In the genomic region with DNA sequence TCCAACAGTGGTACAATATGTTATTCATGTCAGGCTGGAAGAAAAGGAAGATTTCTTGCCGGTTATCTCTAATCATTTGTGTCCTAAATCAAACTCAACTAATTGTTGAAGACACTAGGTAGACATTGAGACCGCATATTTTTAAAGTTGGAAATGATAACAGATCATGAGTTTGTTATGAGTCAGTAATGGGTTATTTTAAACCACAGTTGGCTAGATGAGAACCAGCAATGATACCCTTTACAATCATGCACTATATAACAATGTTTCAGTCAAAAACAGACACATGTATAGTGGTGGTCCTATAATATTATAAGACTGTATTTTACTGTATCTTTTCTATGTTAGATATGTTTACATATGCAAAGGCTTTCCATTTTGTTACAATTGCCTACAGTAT, we compare ENCODE assay signal across 1 cellular context.
TF ChIP-seq lines count a peak whose summit lies in the region.

No MANE protein-coding gene starts in this region.

TF ChIP-seq in GM23338, 12 proteins besides CTCF, POLR2A, EP300 and RAD21:
- TF ChIP-seq, protein P1, sequence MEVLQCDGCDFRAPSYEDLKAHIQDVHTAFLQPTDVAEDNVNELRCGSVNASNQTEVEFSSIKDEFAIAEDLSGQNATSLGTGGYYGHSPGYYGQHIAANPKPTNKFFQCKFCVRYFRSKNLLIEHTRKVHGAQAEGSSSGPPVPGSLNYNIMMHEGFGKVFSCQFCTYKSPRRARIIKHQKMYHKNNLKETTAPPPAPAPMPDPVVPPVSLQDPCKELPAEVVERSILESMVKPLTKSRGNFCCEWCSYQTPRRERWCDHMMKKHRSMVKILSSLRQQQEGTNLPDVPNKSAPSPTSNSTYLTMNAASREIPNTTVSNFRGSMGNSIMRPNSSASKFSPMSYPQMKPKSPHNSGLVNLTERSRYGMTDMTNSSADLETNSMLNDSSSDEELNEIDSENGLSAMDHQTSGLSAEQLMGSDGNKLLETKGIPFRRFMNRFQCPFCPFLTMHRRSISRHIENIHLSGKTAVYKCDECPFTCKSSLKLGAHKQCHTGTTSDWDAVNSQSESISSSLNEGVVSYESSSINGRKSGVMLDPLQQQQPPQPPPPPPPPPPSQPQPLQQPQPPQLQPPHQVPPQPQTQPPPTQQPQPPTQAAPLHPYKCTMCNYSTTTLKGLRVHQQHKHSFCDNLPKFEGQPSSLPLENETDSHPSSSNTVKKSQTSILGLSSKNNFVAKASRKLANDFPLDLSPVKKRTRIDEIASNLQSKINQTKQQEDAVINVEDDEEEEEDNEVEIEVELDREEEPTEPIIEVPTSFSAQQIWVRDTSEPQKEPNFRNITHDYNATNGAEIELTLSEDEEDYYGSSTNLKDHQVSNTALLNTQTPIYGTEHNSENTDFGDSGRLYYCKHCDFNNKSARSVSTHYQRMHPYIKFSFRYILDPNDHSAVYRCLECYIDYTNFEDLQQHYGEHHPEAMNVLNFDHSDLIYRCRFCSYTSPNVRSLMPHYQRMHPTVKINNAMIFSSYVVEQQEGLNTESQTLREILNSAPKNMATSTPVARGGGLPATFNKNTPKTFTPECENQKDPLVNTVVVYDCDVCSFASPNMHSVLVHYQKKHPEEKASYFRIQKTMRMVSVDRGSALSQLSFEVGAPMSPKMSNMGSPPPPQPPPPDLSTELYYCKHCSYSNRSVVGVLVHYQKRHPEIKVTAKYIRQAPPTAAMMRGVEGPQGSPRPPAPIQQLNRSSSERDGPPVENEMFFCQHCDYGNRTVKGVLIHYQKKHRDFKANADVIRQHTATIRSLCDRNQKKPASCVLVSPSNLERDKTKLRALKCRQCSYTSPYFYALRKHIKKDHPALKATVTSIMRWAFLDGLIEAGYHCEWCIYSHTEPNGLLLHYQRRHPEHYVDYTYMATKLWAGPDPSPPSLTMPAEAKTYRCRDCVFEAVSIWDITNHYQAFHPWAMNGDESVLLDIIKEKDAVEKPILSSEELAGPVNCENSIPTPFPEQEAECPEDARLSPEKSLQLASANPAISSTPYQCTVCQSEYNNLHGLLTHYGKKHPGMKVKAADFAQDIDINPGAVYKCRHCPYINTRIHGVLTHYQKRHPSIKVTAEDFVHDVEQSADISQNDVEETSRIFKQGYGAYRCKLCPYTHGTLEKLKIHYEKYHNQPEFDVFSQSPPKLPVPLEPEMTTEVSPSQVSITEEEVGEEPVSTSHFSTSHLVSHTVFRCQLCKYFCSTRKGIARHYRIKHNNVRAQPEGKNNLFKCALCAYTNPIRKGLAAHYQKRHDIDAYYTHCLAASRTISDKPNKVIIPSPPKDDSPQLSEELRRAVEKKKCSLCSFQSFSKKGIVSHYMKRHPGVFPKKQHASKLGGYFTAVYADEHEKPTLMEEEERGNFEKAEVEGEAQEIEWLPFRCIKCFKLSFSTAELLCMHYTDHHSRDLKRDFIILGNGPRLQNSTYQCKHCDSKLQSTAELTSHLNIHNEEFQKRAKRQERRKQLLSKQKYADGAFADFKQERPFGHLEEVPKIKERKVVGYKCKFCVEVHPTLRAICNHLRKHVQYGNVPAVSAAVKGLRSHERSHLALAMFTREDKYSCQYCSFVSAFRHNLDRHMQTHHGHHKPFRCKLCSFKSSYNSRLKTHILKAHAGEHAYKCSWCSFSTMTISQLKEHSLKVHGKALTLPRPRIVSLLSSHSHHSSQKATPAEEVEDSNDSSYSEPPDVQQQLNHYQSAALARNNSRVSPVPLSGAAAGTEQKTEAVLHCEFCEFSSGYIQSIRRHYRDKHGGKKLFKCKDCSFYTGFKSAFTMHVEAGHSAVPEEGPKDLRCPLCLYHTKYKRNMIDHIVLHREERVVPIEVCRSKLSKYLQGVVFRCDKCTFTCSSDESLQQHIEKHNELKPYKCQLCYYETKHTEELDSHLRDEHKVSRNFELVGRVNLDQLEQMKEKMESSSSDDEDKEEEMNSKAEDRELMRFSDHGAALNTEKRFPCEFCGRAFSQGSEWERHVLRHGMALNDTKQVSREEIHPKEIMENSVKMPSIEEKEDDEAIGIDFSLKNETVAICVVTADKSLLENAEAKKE (CRISPR knock-in tag; IDR thresholded peaks at IDR 0.05), result no peak
- TF ChIP-seq, protein P2, sequence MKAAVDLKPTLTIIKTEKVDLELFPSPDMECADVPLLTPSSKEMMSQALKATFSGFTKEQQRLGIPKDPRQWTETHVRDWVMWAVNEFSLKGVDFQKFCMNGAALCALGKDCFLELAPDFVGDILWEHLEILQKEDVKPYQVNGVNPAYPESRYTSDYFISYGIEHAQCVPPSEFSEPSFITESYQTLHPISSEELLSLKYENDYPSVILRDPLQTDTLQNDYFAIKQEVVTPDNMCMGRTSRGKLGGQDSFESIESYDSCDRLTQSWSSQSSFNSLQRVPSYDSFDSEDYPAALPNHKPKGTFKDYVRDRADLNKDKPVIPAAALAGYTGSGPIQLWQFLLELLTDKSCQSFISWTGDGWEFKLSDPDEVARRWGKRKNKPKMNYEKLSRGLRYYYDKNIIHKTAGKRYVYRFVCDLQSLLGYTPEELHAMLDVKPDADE (IDR thresholded peaks at IDR 0.05), result no peak
- TF ChIP-seq STAT1 (IDR thresholded peaks at IDR 0.05; ENCODE audit: unreplicated experiment), result no peak
- TF ChIP-seq POLR2AphosphoS5 (IDR thresholded peaks at IDR 0.05; ENCODE audit: low read depth), result no peak
- TF ChIP-seq, protein P3, sequence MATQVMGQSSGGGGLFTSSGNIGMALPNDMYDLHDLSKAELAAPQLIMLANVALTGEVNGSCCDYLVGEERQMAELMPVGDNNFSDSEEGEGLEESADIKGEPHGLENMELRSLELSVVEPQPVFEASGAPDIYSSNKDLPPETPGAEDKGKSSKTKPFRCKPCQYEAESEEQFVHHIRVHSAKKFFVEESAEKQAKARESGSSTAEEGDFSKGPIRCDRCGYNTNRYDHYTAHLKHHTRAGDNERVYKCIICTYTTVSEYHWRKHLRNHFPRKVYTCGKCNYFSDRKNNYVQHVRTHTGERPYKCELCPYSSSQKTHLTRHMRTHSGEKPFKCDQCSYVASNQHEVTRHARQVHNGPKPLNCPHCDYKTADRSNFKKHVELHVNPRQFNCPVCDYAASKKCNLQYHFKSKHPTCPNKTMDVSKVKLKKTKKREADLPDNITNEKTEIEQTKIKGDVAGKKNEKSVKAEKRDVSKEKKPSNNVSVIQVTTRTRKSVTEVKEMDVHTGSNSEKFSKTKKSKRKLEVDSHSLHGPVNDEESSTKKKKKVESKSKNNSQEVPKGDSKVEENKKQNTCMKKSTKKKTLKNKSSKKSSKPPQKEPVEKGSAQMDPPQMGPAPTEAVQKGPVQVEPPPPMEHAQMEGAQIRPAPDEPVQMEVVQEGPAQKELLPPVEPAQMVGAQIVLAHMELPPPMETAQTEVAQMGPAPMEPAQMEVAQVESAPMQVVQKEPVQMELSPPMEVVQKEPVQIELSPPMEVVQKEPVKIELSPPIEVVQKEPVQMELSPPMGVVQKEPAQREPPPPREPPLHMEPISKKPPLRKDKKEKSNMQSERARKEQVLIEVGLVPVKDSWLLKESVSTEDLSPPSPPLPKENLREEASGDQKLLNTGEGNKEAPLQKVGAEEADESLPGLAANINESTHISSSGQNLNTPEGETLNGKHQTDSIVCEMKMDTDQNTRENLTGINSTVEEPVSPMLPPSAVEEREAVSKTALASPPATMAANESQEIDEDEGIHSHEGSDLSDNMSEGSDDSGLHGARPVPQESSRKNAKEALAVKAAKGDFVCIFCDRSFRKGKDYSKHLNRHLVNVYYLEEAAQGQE (IDR thresholded peaks at IDR 0.05; ENCODE audit: unreplicated experiment), result no peak
- no peak for TF ChIP-seq EZH2 (IDR thresholded peaks at IDR 0.05; ENCODE audit: low read depth, unreplicated experiment)
- TF ChIP-seq ZNF331 (CRISPR knock-in tag; IDR thresholded peaks at IDR 0.05; ENCODE audit: low read depth), result no peak
- no peak for TF ChIP-seq ZNF114 (CRISPR knock-in tag; IDR thresholded peaks at IDR 0.05)
- TF ChIP-seq EZH2phosphoT487 (IDR thresholded peaks at IDR 0.05; ENCODE audit: unreplicated experiment), result no peak
- TF ChIP-seq NANOG (IDR thresholded peaks at IDR 0.05; ENCODE audit: borderline replicate concordance), result no peak
- no peak for TF ChIP-seq CREB1 (CRISPR knock-in tag; IDR thresholded peaks at IDR 0.05; ENCODE audit: low read depth)
